ENCODE assay signal across 30 cellular contexts in the genomic region with DNA sequence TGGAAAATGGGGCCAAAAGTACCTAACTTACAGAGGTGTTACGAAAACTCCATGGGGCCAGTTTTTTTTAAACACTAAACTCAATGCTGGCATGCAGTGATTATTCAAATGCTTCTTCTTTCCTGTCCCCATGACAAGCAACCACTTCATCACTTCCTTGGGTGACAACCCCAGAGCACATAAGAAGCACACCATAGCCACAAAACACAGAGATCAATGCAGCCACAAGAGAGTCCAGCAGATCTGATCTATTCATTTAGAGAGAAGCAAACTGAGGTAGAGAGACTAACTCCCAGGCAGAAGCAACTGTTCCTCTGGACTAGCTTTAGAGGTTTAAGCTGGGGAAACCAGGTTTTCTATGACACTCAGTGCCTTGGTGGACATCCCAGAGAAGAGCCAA.
"Had no signal": no experiment of that assay in that cellular context is flagged by ENCODE, and none has a peak within 500 bp of the region (broad histone marks: within the 10 kb centered on the region; RNA-seq: fewer than 3 reads in every experiment).

No MANE protein-coding gene starts in this region.

- DNase-seq: activated B cell treated with CpG ODN at 0.5 μM for 24 hours; activated CD4-positive, alpha-beta memory T cell treated with anti-CD3 and anti-CD28 coated beads for 36 hours; activated CD4-positive, alpha-beta T cell treated with anti-CD3 and anti-CD28 coated beads for 48 hours; activated CD8-positive, alpha-beta memory T cell treated with anti-CD3 and anti-CD28 coated beads for 24 hours; activated CD8-positive, alpha-beta memory T cell treated with anti-CD3 and anti-CD28 coated beads, Interleukin-2, amount 50 U/mL, for 48 hours; activated naive CD4-positive, alpha-beta T cell treated with anti-CD3 and anti-CD28 coated beads for 36 hours; activated T-cell treated with anti-CD3 and anti-CD28 coated beads for 4 hours; activated T-cell treated with anti-CD3 and anti-CD28 coated beads, Interleukin-2, amount 50 U/mL, for 4 hours; central memory CD4-positive, alpha-beta T cell; cerebellar nuclear complex; effector memory CD4-positive, alpha-beta T cell; endodermal cell; foreskin fibroblast; SW 1271; T-cell; T1000; WERI-Rb-1 had no signal

- H3K4me3 Mint-ChIP-seq: activated B cell treated with CpG ODN at 0.5 μM for 24 hours; activated CD4-positive, alpha-beta memory T cell treated with anti-CD3 and anti-CD28 coated beads for 36 hours; activated naive CD4-positive, alpha-beta T cell treated with anti-CD3 and anti-CD28 coated beads for 36 hours; activated naive CD8-positive, alpha-beta T cell; activated T-cell treated with anti-CD3 and anti-CD28 coated beads, Interleukin-2, amount 50 U/mL, for 4 hours; activated T-helper 1 cell treated with anti-CD3 and anti-CD28 coated beads, Interleukin-12 subunit alpha, Interleukin-12 subunit beta, Interleukin-2, Interleukin-4 antibody, amounts not matched to agents 30 ng/mL and 10 ng/mL and 1 ng/mL, durations not matched to agents 14 hours and 24 hours and 36 hours; brain; dendritic cell treated with granulocyte-macrophage colony-stimulating factor and Interleukin-4, amounts not matched to agents 40 ng/mL and 50 ng/mL, for 4 days; endodermal cell; T-cell; T-helper 1 cell treated with Interleukin-12 subunit alpha and Interleukin-12 subunit beta and Interleukin-4 antibody, amounts not matched to agents 30 μg/mL and 1 μg/mL, for 36 hours had no signal

- H3K9me3 Mint-ChIP-seq: activated B cell treated with CpG ODN at 0.5 μM for 24 hours; activated naive CD4-positive, alpha-beta T cell treated with anti-CD3 and anti-CD28 coated beads for 36 hours; activated T-helper 1 cell treated with anti-CD3 and anti-CD28 coated beads, Interleukin-12 subunit alpha, Interleukin-12 subunit beta, Interleukin-2, Interleukin-4 antibody, amounts not matched to agents 30 ng/mL and 10 ng/mL and 1 ng/mL, durations not matched to agents 14 hours and 24 hours and 36 hours; activated T-helper 2 cell treated with anti-CD3 and anti-CD28 coated beads, Interferon-gamma antibody, Interleukin-2, Interleukin-4, amounts not matched to agents 10 μg/mL and 5 μg/mL and 100 μg/mL, durations not matched to agents 14 hours and 24 hours and 36 hours; dendritic cell treated with granulocyte-macrophage colony-stimulating factor and Interleukin-4, amounts not matched to agents 40 ng/mL and 50 ng/mL, for 4 days; T-helper 1 cell treated with Interleukin-12 subunit alpha and Interleukin-12 subunit beta and Interleukin-4 antibody, amounts not matched to agents 30 μg/mL and 1 μg/mL, for 36 hours had no signal

- H3K27ac Mint-ChIP-seq: activated B cell treated with CpG ODN at 0.5 μM for 24 hours; activated CD4-positive, alpha-beta memory T cell treated with anti-CD3 and anti-CD28 coated beads for 36 hours; activated naive CD4-positive, alpha-beta T cell treated with anti-CD3 and anti-CD28 coated beads for 36 hours; activated naive CD8-positive, alpha-beta T cell; activated T-helper 1 cell treated with anti-CD3 and anti-CD28 coated beads, Interleukin-12 subunit alpha, Interleukin-12 subunit beta, Interleukin-2, Interleukin-4 antibody, amounts not matched to agents 30 ng/mL and 10 ng/mL and 1 ng/mL, durations not matched to agents 14 hours and 24 hours and 36 hours; activated T-helper 2 cell treated with anti-CD3 and anti-CD28 coated beads, Interferon-gamma antibody, Interleukin-2, Interleukin-4, amounts not matched to agents 10 μg/mL and 5 μg/mL and 100 μg/mL, durations not matched to agents 14 hours and 24 hours and 36 hours; brain; dendritic cell treated with granulocyte-macrophage colony-stimulating factor and Interleukin-4, amounts not matched to agents 40 ng/mL and 50 ng/mL, for 4 days; endodermal cell; T-cell; T-helper 1 cell treated with Interleukin-12 subunit alpha and Interleukin-12 subunit beta and Interleukin-4 antibody, amounts not matched to agents 30 μg/mL and 1 μg/mL, for 36 hours had no signal

- H3K4me1 Mint-ChIP-seq: activated B cell treated with CpG ODN at 0.5 μM for 24 hours, endodermal cell, T-cell had no signal

- FAIRE-seq: frontal cortex had no signal

- H3K36me3 Mint-ChIP-seq: activated CD4-positive, alpha-beta memory T cell treated with anti-CD3 and anti-CD28 coated beads for 36 hours; activated naive CD8-positive, alpha-beta T cell; brain; T-cell had no signal

- ATAC-seq: activated CD4-positive, CD25-positive, alpha-beta regulatory T cell treated with anti-CD3 and anti-CD28 coated beads, Interleukin-2, amount 50 U/mL, for 24 hours; activated T-cell treated with anti-CD3 and anti-CD28 coated beads, Interleukin-2, amount 50 U/mL, for 4 hours; esophagus mucosa; T-cell had no signal

- H3K27ac ChIP-seq: ascending aorta, breast epithelium, cardiac muscle cell, coronary artery, WERI-Rb-1 had no signal
